In genomic region chr2:134120718-134121630, GRCh38 we compare ENCODE assay signal across 1 cellular context.
TF ChIP-seq lines count a peak whose summit lies in the region.

No MANE protein-coding gene starts in this region.

TF ChIP-seq in HepG2, 621 proteins besides CTCF, POLR2A, EP300 and RAD21 (continued from another document and continues in another):
- no peak for TF ChIP-seq ZBTB40 (IDR thresholded peaks at IDR 0.05)
- TF ChIP-seq ZBTB40 (CRISPR knock-in tag; IDR thresholded peaks at IDR 0.05) = peak; percentile 74
- peak; percentile 36 for TF ChIP-seq NR0B2 (CRISPR knock-in tag; IDR thresholded peaks at IDR 0.05)
- no peak for TF ChIP-seq ZSCAN12 (CRISPR knock-in tag; IDR thresholded peaks at IDR 0.05)
- TF ChIP-seq KDM3A (CRISPR knock-in tag; IDR thresholded peaks at IDR 0.05; ENCODE audit: low read depth) = no peak
- TF ChIP-seq TCF7 (IDR thresholded peaks at IDR 0.05; ENCODE audit: low read depth) = no peak
- TF ChIP-seq ZNF441 (CRISPR knock-in tag; IDR thresholded peaks at IDR 0.05; ENCODE audit: borderline replicate concordance) = peak; percentile 77; the same call in 1 of the 2 replicates
- no peak for TF ChIP-seq SMAD9 (CRISPR knock-in tag; IDR thresholded peaks at IDR 0.05)
- no peak for TF ChIP-seq ZNF550 (CRISPR knock-in tag; IDR thresholded peaks at IDR 0.05; ENCODE audit: borderline replicate concordance)
- peak; percentile 72 for TF ChIP-seq SALL2 (CRISPR knock-in tag; IDR thresholded peaks at IDR 0.05)
- TF ChIP-seq KDM5A (IDR thresholded peaks at IDR 0.05; ENCODE audit: borderline replicate concordance, low read length) = no peak
- TF ChIP-seq FOXK1 (CRISPR knock-in tag; IDR thresholded peaks at IDR 0.05; ENCODE audit: borderline replicate concordance, low read depth) = 0 out of 2 replicates have a peak, but pooled peaks have one; percentile 24
- TF ChIP-seq KAT8 (CRISPR knock-in tag; IDR thresholded peaks at IDR 0.05) = peak; percentile 44; the same call in 1 of the 2 replicates
- no peak for TF ChIP-seq ZNF549 (CRISPR knock-in tag; IDR thresholded peaks at IDR 0.05)
- no peak for TF ChIP-seq CAMTA2 (CRISPR knock-in tag; IDR thresholded peaks at IDR 0.05; ENCODE audit: borderline replicate concordance)
- peak; percentile 95; the same call in 1 of the 2 replicates for TF ChIP-seq ZNF776 (CRISPR knock-in tag; IDR thresholded peaks at IDR 0.05)
- no peak for TF ChIP-seq TSC22D2 (CRISPR knock-in tag; IDR thresholded peaks at IDR 0.05; ENCODE audit: borderline replicate concordance)
- TF ChIP-seq PHF21A (CRISPR knock-in tag; IDR thresholded peaks at IDR 0.05) = 0 out of 2 replicates have a peak, but pooled peaks have one; percentile 41
- TF ChIP-seq KAT2B (IDR thresholded peaks at IDR 0.05; ENCODE audit: borderline replicate concordance, low read depth, low read length) = no peak
- peak; percentile 92 for TF ChIP-seq PHF8 (CRISPR knock-in tag; IDR thresholded peaks at IDR 0.05)
- TF ChIP-seq ZNF33B (CRISPR knock-in tag; IDR thresholded peaks at IDR 0.05) = 0 out of 2 replicates have a peak, but pooled peaks have one; percentile 8
- TF ChIP-seq, protein P1, sequence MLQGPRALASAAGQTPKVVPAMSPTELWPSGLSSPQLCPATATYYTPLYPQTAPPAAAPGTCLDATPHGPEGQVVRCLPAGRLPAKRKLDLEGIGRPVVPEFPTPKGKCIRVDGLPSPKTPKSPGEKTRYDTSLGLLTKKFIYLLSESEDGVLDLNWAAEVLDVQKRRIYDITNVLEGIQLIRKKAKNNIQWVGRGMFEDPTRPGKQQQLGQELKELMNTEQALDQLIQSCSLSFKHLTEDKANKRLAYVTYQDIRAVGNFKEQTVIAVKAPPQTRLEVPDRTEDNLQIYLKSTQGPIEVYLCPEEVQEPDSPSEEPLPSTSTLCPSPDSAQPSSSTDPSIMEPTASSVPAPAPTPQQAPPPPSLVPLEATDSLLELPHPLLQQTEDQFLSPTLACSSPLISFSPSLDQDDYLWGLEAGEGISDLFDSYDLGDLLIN (CRISPR knock-in tag; IDR thresholded peaks at IDR 0.05; ENCODE audit: borderline replicate concordance) = peak; percentile 56; the same call in 1 of the 2 replicates
- no peak for TF ChIP-seq DRAP1 (CRISPR knock-in tag; IDR thresholded peaks at IDR 0.05)
- no peak for TF ChIP-seq ZNF777 (CRISPR knock-in tag; IDR thresholded peaks at IDR 0.05)
- TF ChIP-seq, protein P2, sequence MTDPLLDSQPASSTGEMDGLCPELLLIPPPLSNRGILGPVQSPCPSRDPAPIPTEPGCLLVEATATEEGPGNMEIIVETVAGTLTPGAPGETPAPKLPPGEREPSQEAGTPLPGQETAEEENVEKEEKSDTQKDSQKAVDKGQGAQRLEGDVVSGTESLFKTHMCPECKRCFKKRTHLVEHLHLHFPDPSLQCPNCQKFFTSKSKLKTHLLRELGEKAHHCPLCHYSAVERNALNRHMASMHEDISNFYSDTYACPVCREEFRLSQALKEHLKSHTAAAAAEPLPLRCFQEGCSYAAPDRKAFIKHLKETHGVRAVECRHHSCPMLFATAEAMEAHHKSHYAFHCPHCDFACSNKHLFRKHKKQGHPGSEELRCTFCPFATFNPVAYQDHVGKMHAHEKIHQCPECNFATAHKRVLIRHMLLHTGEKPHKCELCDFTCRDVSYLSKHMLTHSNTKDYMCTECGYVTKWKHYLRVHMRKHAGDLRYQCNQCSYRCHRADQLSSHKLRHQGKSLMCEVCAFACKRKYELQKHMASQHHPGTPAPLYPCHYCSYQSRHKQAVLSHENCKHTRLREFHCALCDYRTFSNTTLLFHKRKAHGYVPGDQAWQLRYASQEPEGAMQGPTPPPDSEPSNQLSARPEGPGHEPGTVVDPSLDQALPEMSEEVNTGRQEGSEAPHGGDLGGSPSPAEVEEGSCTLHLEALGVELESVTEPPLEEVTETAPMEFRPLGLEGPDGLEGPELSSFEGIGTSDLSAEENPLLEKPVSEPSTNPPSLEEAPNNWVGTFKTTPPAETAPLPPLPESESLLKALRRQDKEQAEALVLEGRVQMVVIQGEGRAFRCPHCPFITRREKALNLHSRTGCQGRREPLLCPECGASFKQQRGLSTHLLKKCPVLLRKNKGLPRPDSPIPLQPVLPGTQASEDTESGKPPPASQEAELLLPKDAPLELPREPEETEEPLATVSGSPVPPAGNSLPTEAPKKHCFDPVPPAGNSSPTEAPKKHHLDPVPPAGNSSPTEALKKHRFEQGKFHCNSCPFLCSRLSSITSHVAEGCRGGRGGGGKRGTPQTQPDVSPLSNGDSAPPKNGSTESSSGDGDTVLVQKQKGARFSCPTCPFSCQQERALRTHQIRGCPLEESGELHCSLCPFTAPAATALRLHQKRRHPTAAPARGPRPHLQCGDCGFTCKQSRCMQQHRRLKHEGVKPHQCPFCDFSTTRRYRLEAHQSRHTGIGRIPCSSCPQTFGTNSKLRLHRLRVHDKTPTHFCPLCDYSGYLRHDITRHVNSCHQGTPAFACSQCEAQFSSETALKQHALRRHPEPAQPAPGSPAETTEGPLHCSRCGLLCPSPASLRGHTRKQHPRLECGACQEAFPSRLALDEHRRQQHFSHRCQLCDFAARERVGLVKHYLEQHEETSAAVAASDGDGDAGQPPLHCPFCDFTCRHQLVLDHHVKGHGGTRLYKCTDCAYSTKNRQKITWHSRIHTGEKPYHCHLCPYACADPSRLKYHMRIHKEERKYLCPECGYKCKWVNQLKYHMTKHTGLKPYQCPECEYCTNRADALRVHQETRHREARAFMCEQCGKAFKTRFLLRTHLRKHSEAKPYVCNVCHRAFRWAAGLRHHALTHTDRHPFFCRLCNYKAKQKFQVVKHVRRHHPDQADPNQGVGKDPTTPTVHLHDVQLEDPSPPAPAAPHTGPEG (CRISPR knock-in tag; IDR thresholded peaks at IDR 0.05) = 0 out of 2 replicates have a peak, but pooled peaks have one; percentile 21
- no peak; the same call in 1 of the 2 replicates for TF ChIP-seq ZNF784 (CRISPR knock-in tag; IDR thresholded peaks at IDR 0.05; ENCODE audit: borderline replicate concordance)
- TF ChIP-seq POLR2AphosphoS2 (IDR thresholded peaks at IDR 0.05; ENCODE audit: low read depth, low read length) = no peak
- no peak for TF ChIP-seq ZNF264 (CRISPR knock-in tag; IDR thresholded peaks at IDR 0.05)
- no peak for TF ChIP-seq ZIK1 (CRISPR knock-in tag; IDR thresholded peaks at IDR 0.05; ENCODE audit: borderline replicate concordance, low read depth)
- TF ChIP-seq SIX4 (CRISPR knock-in tag; IDR thresholded peaks at IDR 0.05) = no peak
- peak; percentile 76 for TF ChIP-seq RBFOX2 (IDR thresholded peaks at IDR 0.05; ENCODE audit: low read depth, low read length)
- peak; percentile 39; the same call in 1 of the 2 replicates for TF ChIP-seq ZBTB14 (CRISPR knock-in tag; IDR thresholded peaks at IDR 0.05)
- TF ChIP-seq ZSCAN25 (CRISPR knock-in tag; IDR thresholded peaks at IDR 0.05) = no peak
- peak; percentile 70 for TF ChIP-seq YEATS2 (CRISPR knock-in tag; IDR thresholded peaks at IDR 0.05; ENCODE audit: borderline replicate concordance)
- TF ChIP-seq TOE1 (CRISPR knock-in tag; IDR thresholded peaks at IDR 0.05) = no peak
- peak; percentile 89; the same call in 1 of the 2 replicates for TF ChIP-seq ZNF543 (CRISPR knock-in tag; IDR thresholded peaks at IDR 0.05)
- no peak for TF ChIP-seq ATF4 (CRISPR knock-in tag; IDR thresholded peaks at IDR 0.05)
- TF ChIP-seq, protein P3, sequence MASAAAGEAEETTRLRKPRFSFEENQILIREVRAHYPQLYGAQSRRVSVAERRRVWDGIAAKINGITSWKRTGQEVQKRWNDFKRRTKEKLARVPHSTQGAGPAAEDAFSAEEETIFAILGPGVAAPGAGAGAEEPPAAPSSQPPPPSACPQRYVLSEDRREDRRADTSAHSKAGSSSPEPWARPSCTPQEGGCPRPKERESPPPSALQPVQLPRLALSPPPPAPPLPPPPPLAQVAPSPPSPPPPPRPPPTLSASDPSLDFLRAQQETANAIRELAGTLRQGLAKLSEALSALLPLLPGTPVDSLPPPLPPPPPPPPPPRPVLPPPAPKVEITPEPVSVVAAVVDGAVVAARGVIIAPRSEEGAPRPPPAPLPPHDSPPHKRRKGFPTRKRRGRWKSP (CRISPR knock-in tag; IDR thresholded peaks at IDR 0.05) = no peak; the same call in none of the 2 replicates
- TF ChIP-seq TCF12 (IDR thresholded peaks at IDR 0.05) = no peak
- TF ChIP-seq TCF12 (CRISPR knock-in tag; IDR thresholded peaks at IDR 0.05) = no peak
